In the genomic region with DNA sequence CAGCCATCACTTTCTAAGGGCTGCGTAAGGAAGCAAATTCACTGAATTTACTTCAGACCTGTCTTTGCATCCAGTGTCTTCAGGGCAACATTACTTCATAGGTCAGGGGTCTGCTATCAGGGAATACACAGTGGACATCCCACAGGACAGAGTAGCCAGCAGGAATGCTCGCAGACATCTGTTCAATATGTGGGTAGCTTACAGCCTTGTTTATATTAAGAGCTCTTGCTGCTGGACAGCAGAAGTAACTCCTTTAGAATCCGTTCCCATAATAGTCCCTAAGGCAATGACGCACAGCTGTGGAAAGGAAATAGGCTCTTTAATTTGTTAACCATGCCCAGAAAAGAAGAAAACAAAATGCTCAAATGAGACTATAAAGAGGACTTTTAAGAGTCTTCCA, we compare ENCODE assay signal across 14 cellular contexts.
DNase-seq lines count a peak whose midpoint lies in the region; ATAC-seq and TF ChIP-seq lines count a peak whose summit lies in the region.
"Had no signal": no experiment of that assay in that cellular context is flagged by ENCODE, and none has a peak within 500 bp of the region (broad histone marks: within the 10 kb centered on the region; RNA-seq: fewer than 3 reads in every experiment).

No MANE protein-coding gene starts in this region.

- H3K4me3 ChIP-seq in ACC112 (ENCODE audit: low read depth, low read length) (no peak overlapping the region), neuronal stem cell (ENCODE audit: low read length in 2 of 2) (no peak overlapping the region), esophagus squamous epithelium (no peak overlapping the region)

- H3K4ac ChIP-seq in neuronal stem cell (ENCODE audit: low read length) = no peak overlapping the region

- H3K27me3 ChIP-seq in ACC112 (ENCODE audit: insufficient read depth, low read length) = no peaks in the 10 kb centered on the region
- no peaks in the 10 kb centered on the region for H3K27me3 ChIP-seq in neuronal stem cell (ENCODE audit: control insufficient read depth in 3 of 3, insufficient read depth in 3 of 3, low read depth in 1 of 3, low read length in 3 of 3)
- no peaks in the 10 kb centered on the region for H3K27me3 ChIP-seq in esophagus squamous epithelium

- H3K36me3 ChIP-seq in ACC112 (ENCODE audit: insufficient read depth, low read length) = no peaks in the 10 kb centered on the region
- H3K36me3 ChIP-seq in neuronal stem cell (replicated peaks in 1 of 2; ENCODE audit: control insufficient read depth in 2 of 2, insufficient read depth in 2 of 2, low read length in 2 of 2) = no peaks in the 10 kb centered on the region
- no peaks in the 10 kb centered on the region for H3K36me3 ChIP-seq in esophagus squamous epithelium

- no peak overlapping the region for H2BK120ac ChIP-seq in neuronal stem cell (ENCODE audit: low read depth, low read length)

- DNase-seq in fibroblast of peridontal ligament (ENCODE audit: extremely low read depth) = peak; percentile 96
- DNase-seq in neuronal stem cell (ENCODE audit: low spot score) = no peak
- no peak for DNase-seq in esophagus squamous epithelium (lab: John Stamatoyannopoulos, UW)
- DNase-seq in kidney tubule cell (ENCODE audit: low spot score) = no peak
- DNase-seq: ACHN; activated CD4-positive, CD25-positive, alpha-beta regulatory T cell treated with anti-CD3 and anti-CD28 coated beads, Interleukin-2, amount 50 U/mL, for 72 hours; H7; Kasumi-1; NCI-H2171 had no signal

- no peak overlapping the region for H3K4me2 ChIP-seq in neuronal stem cell (ENCODE audit: insufficient read depth, low read length, poor library complexity, severe bottlenecking)

- peak overlapping the region; percentile 49 for H3K27ac ChIP-seq in ACC112 (ENCODE audit: low read depth, low read length)
- H3K27ac ChIP-seq in neuronal stem cell (replicated peaks; ENCODE audit: low read length) = no peak overlapping the region
- peak overlapping the region in 2 of 4 donors; percentile 32 to 39 for H3K27ac ChIP-seq in esophagus squamous epithelium

- H2AK5ac ChIP-seq in neuronal stem cell (ENCODE audit: low read depth, low read length) = no peak overlapping the region

- no peak overlapping the region for H2BK15ac ChIP-seq in neuronal stem cell (ENCODE audit: low read length)

- H4K91ac ChIP-seq in neuronal stem cell (ENCODE audit: low read depth, low read length, poor library complexity) = no peak overlapping the region

- H3K4me1 ChIP-seq in ACC112 (ENCODE audit: control insufficient read depth, insufficient read depth, low read length, unreplicated experiment) = peaks cover 42% of the 10 kb centered on the region
- peaks cover 0 to 4% of the 10 kb centered on the region in 2 donors for H3K4me1 ChIP-seq in neuronal stem cell (ENCODE audit: control insufficient read depth in 2 of 2, insufficient read depth in 1 of 2, low read depth in 1 of 2, low read length in 2 of 2)
- H3K4me1 ChIP-seq in esophagus squamous epithelium = peaks cover 0 to 4% (median 0%) of the 10 kb centered on the region in 3 donors

- H3K14ac ChIP-seq in neuronal stem cell (ENCODE audit: low read length) = no peak overlapping the region

- H2BK12ac ChIP-seq in neuronal stem cell (ENCODE audit: low read length) = no peak overlapping the region

- no peak overlapping the region for H4K8ac ChIP-seq in neuronal stem cell (ENCODE audit: low read depth, low read length)

- H2AFZ ChIP-seq in ACC112 (ENCODE audit: low read length, unreplicated experiment) (peak overlapping the region; percentile 11), neuronal stem cell (ENCODE audit: low read length) (peak overlapping the region; percentile 43)

- WGBS in neuronal stem cell (ENCODE audit: extremely low coverage in 2 of 2, insufficient read length in 2 of 2, insufficient replicate concordance in 1 of 2), 2 donors = no CpG with 5 or more reads among the region's 4 CpGs
- WGBS in esophagus squamous epithelium, 2 donors = 43 to 75% methylated on average over 4 of the region's 4 CpGs

- H3K79me2 ChIP-seq in ACC112 (ENCODE audit: control insufficient read depth, insufficient read depth, low read length, unreplicated experiment) = no peaks in the 10 kb centered on the region

- TF ChIP-seq CTCF in esophagus squamous epithelium (IDR thresholded peaks at IDR 0.05) = no peak

- H3K9me3 ChIP-seq in neuronal stem cell (replicated peaks in 1 of 2; ENCODE audit: control insufficient read depth in 2 of 2, insufficient read depth in 1 of 2, low read depth in 1 of 2, low read length in 2 of 2) (no peaks in the 10 kb centered on the region), esophagus squamous epithelium (no peaks in the 10 kb centered on the region)

- H3K18ac ChIP-seq in neuronal stem cell (ENCODE audit: low read length) = no peak overlapping the region

- no peak overlapping the region for H3K9ac ChIP-seq in neuronal stem cell (ENCODE audit: low read depth, low read length, poor library complexity)

- H3K79me1 ChIP-seq in neuronal stem cell (ENCODE audit: low read depth, low read length) = no peaks in the 10 kb centered on the region

- ATAC-seq in activated CD4-positive, CD25-positive, alpha-beta regulatory T cell treated with anti-CD3 and anti-CD28 coated beads, Interleukin-2, amount 50 U/mL, for 24 hours = no peak
- no peak for ATAC-seq in HG03196 (IDR thresholded peaks at IDR 0.05; ENCODE audit: unreplicated experiment)
- ATAC-seq: activated T-helper 17 cell treated with anti-CD3 and anti-CD28 coated beads, Interleukin-2, amount 50 U/mL, for 72 hours had no signal

- H2BK5ac ChIP-seq in neuronal stem cell (ENCODE audit: low read length) = no peak overlapping the region

- intact Hi-C loops in esophagus squamous epithelium (cut with DNase I) = no loop called here

- no peak for TF ChIP-seq POLR2A in esophagus squamous epithelium (IDR thresholded peaks at IDR 0.05)

- H3K23ac ChIP-seq in neuronal stem cell (ENCODE audit: low read depth, low read length, poor library complexity) = no peak overlapping the region

TF ChIP-seq in PFSK-1, 5 proteins besides CTCF, POLR2A, EP300 and RAD21:
- TF ChIP-seq POLR2AphosphoS5 (IDR thresholded peaks at IDR 0.05; ENCODE audit: low read depth, low read length) (peak; percentile 67; the same call in 1 of the 2 replicates), SIN3A (IDR thresholded peaks at IDR 0.05; ENCODE audit: borderline replicate concordance, insufficient read depth, low read length) (peak; percentile 98), TAF1 (IDR thresholded peaks at IDR 0.05; ENCODE audit: borderline replicate concordance, insufficient read depth, low read length) (no peak; the same call in 1 of the 2 replicates), FOXP2 (optimal IDR thresholded peaks at IDR 0.05; ENCODE audit: borderline replicate concordance, extremely low read depth, extremely low read length, insufficient read depth) (peak; percentile 73)
- TF ChIP-seq, protein P1, sequence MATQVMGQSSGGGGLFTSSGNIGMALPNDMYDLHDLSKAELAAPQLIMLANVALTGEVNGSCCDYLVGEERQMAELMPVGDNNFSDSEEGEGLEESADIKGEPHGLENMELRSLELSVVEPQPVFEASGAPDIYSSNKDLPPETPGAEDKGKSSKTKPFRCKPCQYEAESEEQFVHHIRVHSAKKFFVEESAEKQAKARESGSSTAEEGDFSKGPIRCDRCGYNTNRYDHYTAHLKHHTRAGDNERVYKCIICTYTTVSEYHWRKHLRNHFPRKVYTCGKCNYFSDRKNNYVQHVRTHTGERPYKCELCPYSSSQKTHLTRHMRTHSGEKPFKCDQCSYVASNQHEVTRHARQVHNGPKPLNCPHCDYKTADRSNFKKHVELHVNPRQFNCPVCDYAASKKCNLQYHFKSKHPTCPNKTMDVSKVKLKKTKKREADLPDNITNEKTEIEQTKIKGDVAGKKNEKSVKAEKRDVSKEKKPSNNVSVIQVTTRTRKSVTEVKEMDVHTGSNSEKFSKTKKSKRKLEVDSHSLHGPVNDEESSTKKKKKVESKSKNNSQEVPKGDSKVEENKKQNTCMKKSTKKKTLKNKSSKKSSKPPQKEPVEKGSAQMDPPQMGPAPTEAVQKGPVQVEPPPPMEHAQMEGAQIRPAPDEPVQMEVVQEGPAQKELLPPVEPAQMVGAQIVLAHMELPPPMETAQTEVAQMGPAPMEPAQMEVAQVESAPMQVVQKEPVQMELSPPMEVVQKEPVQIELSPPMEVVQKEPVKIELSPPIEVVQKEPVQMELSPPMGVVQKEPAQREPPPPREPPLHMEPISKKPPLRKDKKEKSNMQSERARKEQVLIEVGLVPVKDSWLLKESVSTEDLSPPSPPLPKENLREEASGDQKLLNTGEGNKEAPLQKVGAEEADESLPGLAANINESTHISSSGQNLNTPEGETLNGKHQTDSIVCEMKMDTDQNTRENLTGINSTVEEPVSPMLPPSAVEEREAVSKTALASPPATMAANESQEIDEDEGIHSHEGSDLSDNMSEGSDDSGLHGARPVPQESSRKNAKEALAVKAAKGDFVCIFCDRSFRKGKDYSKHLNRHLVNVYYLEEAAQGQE (IDR thresholded peaks at IDR 0.05; ENCODE audit: insufficient read depth in 1 of 2, low read depth in 2 of 2, low read length in 2 of 2) = peak; percentile 68 to 93; a peak in 3 of 4 replicates
